11 cellular contexts compared by ENCODE assay signal in the genomic region with DNA sequence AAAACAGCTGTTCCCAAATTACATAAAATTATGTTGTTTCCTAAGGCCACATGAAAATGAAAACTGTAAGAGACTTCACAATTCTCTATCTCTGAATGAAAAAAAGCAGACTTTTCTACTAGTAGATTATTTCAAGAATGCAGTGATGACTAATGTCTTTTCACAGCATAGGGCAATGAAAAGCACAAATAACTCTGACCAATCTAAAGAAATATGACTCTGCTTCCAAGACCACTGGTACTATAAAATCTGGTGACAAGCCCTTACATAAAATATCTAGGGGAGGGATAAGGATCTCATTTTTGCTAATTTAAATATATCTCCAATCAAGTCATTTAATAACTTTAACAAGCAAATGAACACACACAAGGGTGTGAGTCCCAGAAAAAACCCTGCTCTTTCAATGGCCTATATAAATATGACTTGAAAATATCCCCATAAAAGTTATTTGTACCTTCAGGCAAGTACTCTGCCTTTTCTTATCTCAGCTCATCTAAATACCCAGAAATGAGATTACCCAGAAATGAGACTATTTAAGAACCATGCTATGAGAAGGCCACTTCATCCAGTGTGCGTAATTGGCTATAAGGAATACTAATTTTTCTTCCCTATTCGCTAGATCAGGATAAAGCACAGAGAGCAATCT.
DNase-seq lines count a peak whose midpoint lies in the region; ATAC-seq and TF ChIP-seq lines count a peak whose summit lies in the region.
"Had no signal": no experiment of that assay in that cellular context is flagged by ENCODE, and none has a peak within 500 bp of the region (broad histone marks: within the 10 kb centered on the region; RNA-seq: fewer than 3 reads in every experiment).

No MANE protein-coding gene starts in this region.

- no peaks in the 10 kb centered on the region for H3F3A ChIP-seq in MM.1S (ENCODE audit: insufficient read depth, low read length)

- H3K27ac Mint-ChIP-seq in activated CD4-positive, alpha-beta T cell treated with anti-CD3 and anti-CD28 coated beads for 36 hours = no peak overlapping the region
- no peak overlapping the region for H3K27ac Mint-ChIP-seq in activated CD4-positive, alpha-beta T cell treated with anti-CD3 and anti-CD28 coated beads, Interleukin-2, amount 10 ng/mL, durations not matched to agents 24 days and 14 days
- H3K27ac Mint-ChIP-seq in T-helper 17 cell = peak overlapping the region; percentile 10

- no peak overlapping the region for H3K4me3 Mint-ChIP-seq in activated CD4-positive, alpha-beta T cell treated with anti-CD3 and anti-CD28 coated beads for 36 hours
- H3K4me3 Mint-ChIP-seq in activated CD4-positive, alpha-beta T cell treated with anti-CD3 and anti-CD28 coated beads, Interleukin-2, amount 10 ng/mL, durations not matched to agents 24 days and 14 days = no peak overlapping the region
- H3K4me3 Mint-ChIP-seq in T-helper 17 cell = no peak overlapping the region
- H3K4me3 Mint-ChIP-seq: neural crest cell had no signal

- peaks cover 21% of the 10 kb centered on the region for H3K4me1 Mint-ChIP-seq in activated CD4-positive, alpha-beta T cell treated with anti-CD3 and anti-CD28 coated beads for 36 hours
- H3K4me1 Mint-ChIP-seq in activated CD4-positive, alpha-beta T cell treated with anti-CD3 and anti-CD28 coated beads, Interleukin-2, amount 10 ng/mL, durations not matched to agents 24 days and 14 days = peaks cover 13% of the 10 kb centered on the region
- peaks cover 24% of the 10 kb centered on the region for H3K4me1 Mint-ChIP-seq in T-helper 17 cell

- H3K4me2 ChIP-seq in MM.1S (ENCODE audit: low read depth, low read length) = no peak overlapping the region

- POLR2A ChIA-PET in activated CD4-positive, alpha-beta T cell treated with anti-CD3 and anti-CD28 coated beads for 36 hours (lab: Charles Lee) = no interaction called here

- intact Hi-C loops in activated CD4-positive, alpha-beta T cell treated with anti-CD3 and anti-CD28 coated beads for 36 hours (cut with DNase I, micrococcal nuclease) = no loop called here
- intact Hi-C loops in activated CD4-positive, alpha-beta T cell treated with anti-CD3 and anti-CD28 coated beads, Interleukin-2, amount 10 ng/mL, durations not matched to agents 24 days and 14 days (cut with micrococcal nuclease) = no loop called here
- intact Hi-C loops in psoas muscle (cut with DNase I) = no loop called here

- no peaks in the 10 kb centered on the region for H3K27me3 ChIP-seq in psoas muscle (ENCODE audit: insufficient read depth in 3 of 3, low read length in 2 of 3)
- no peaks in the 10 kb centered on the region for H3K27me3 ChIP-seq in suprapubic skin
- no peaks in the 10 kb centered on the region for H3K27me3 ChIP-seq in MM.1S (replicated peaks; ENCODE audit: insufficient read depth, low read length)

- no peaks in the 10 kb centered on the region for H3K9me3 ChIP-seq in T-helper 17 cell (ENCODE audit: control insufficient read depth, low read length, poor library complexity, severe bottlenecking)
- H3K9me3 ChIP-seq in psoas muscle = no peaks in the 10 kb centered on the region
- H3K9me3 ChIP-seq in suprapubic skin = no peaks in the 10 kb centered on the region
- no peaks in the 10 kb centered on the region for H3K9me3 ChIP-seq in MM.1S (replicated peaks; ENCODE audit: insufficient read depth, low read length)

- WGBS in psoas muscle, 3 donors = 97 to 100% (median 98%) methylated on average over 2 of the region's 2 CpGs
- WGBS in suprapubic skin = 56% methylated on average over 2 of the region's 2 CpGs

- CTCF ChIA-PET in activated CD4-positive, alpha-beta T cell treated with anti-CD3 and anti-CD28 coated beads for 36 hours (lab: Charles Lee) = interaction anchor here (0.7 kb wide), 1 partner anchor 23 kb away, joined by 3 read pairs; no protein-coding TSS in a partner anchor

- DNase-seq in activated CD4-positive, alpha-beta T cell treated with anti-CD3 and anti-CD28 coated beads for 36 hours = no peak
- DNase-seq in activated CD4-positive, alpha-beta T cell treated with anti-CD3 and anti-CD28 coated beads, Interleukin-2, amount 10 ng/mL, durations not matched to agents 24 days and 14 days = no peak
- no peak for DNase-seq in T-helper 17 cell
- DNase-seq in fibroblast of pulmonary artery (ENCODE audit: low read depth) = peak; percentile 82
- peak; percentile 37 for DNase-seq in stromal cell of bone marrow (ENCODE audit: low read depth)
- DNase-seq in psoas muscle = no peak
- DNase-seq in suprapubic skin (ENCODE audit: low spot score in 2 of 2) = no peak
- DNase-seq in MM.1S = no peak
- DNase-seq: NCI-H2171 treated with DMSO at 0.1 percent for 48 hours, T-helper 9 cell had no signal

- no peaks in the 10 kb centered on the region for H3K79me2 ChIP-seq in MM.1S (ENCODE audit: low read length)

- no peak for TF ChIP-seq POLR2A in suprapubic skin (IDR thresholded peaks at IDR 0.05)

- H3K4me3 ChIP-seq in fibroblast of pulmonary artery (replicated peaks; ENCODE audit: low read depth, low read length) (no peak overlapping the region), psoas muscle (no peak overlapping the region), suprapubic skin (no peak overlapping the region), MM.1S (ENCODE audit: low read length) (no peak overlapping the region)

- H3K36me3 ChIP-seq in psoas muscle (ENCODE audit: insufficient read depth in 1 of 2, low read depth in 1 of 2) = peaks cover 0 to 6% of the 10 kb centered on the region in 2 donors
- no peaks in the 10 kb centered on the region for H3K36me3 ChIP-seq in suprapubic skin
- no peaks in the 10 kb centered on the region for H3K36me3 ChIP-seq in MM.1S (replicated peaks; ENCODE audit: insufficient read depth, low read length)

- H3K9ac ChIP-seq in MM.1S (ENCODE audit: low read length) = no peak overlapping the region

- TF ChIP-seq EP300 in suprapubic skin (IDR thresholded peaks at IDR 0.05) = no peak

- H3K27ac ChIP-seq in psoas muscle (no peak overlapping the region), suprapubic skin (no peak overlapping the region), MM.1S (ENCODE audit: low read length) (no peak overlapping the region)

- H3K4me1 ChIP-seq in psoas muscle (peaks cover 22% of the 10 kb centered on the region), suprapubic skin (peaks cover 17% of the 10 kb centered on the region), MM.1S (ENCODE audit: low read length) (no peaks in the 10 kb centered on the region)

- no peaks in the 10 kb centered on the region for H3K9me3 Mint-ChIP-seq in activated CD4-positive, alpha-beta T cell treated with anti-CD3 and anti-CD28 coated beads for 36 hours (ENCODE audit: low read depth)
- H3K9me3 Mint-ChIP-seq in activated CD4-positive, alpha-beta T cell treated with anti-CD3 and anti-CD28 coated beads, Interleukin-2, amount 10 ng/mL, durations not matched to agents 24 days and 14 days = no peaks in the 10 kb centered on the region
- H3K9me3 Mint-ChIP-seq: neural crest cell had no signal

- H4K20me1 ChIP-seq in MM.1S (ENCODE audit: insufficient read depth, low read length) = no peaks in the 10 kb centered on the region

- TF ChIP-seq CTCF in fibroblast of pulmonary artery (IDR thresholded peaks at IDR 0.05; ENCODE audit: low read length, missing control alignments) = no peak
- TF ChIP-seq CTCF in psoas muscle (IDR thresholded peaks at IDR 0.05) = no peak
- no peak for TF ChIP-seq CTCF in suprapubic skin (IDR thresholded peaks at IDR 0.05)
- TF ChIP-seq CTCF in MM.1S (IDR thresholded peaks at IDR 0.05; ENCODE audit: low read length) = no peak

- no peaks in the 10 kb centered on the region for H3K9me2 ChIP-seq in MM.1S (replicated peaks; ENCODE audit: insufficient read depth, low read length)

- ATAC-seq in activated CD4-positive, alpha-beta T cell treated with anti-CD3 and anti-CD28 coated beads for 36 hours = peak; percentile 57
- ATAC-seq in T-helper 17 cell = no peak
- no peak for ATAC-seq in psoas muscle

- no peaks in the 10 kb centered on the region for H3K27me3 Mint-ChIP-seq in activated CD4-positive, alpha-beta T cell treated with anti-CD3 and anti-CD28 coated beads for 36 hours
- H3K27me3 Mint-ChIP-seq in activated CD4-positive, alpha-beta T cell treated with anti-CD3 and anti-CD28 coated beads, Interleukin-2, amount 10 ng/mL, durations not matched to agents 24 days and 14 days = no peaks in the 10 kb centered on the region
- H3K27me3 Mint-ChIP-seq in T-helper 17 cell = no peaks in the 10 kb centered on the region

- H2AFZ ChIP-seq in MM.1S (ENCODE audit: low read length) = no peak overlapping the region

- peaks cover 6% of the 10 kb centered on the region for H3K36me3 Mint-ChIP-seq in activated CD4-positive, alpha-beta T cell treated with anti-CD3 and anti-CD28 coated beads for 36 hours (ENCODE audit: low read depth)
- peaks cover 16% of the 10 kb centered on the region for H3K36me3 Mint-ChIP-seq in activated CD4-positive, alpha-beta T cell treated with anti-CD3 and anti-CD28 coated beads, Interleukin-2, amount 10 ng/mL, durations not matched to agents 24 days and 14 days (ENCODE audit: low read depth)
- H3K36me3 Mint-ChIP-seq in T-helper 17 cell (ENCODE audit: low read depth) = no peaks in the 10 kb centered on the region

Comparison
In these comparisons a context has a peak if more than half of its experiments do, and no peak if none do; other contexts are left out.
1. DNase-seq: peak in fibroblast of pulmonary artery (single experiment) and stromal cell of bone marrow (single experiment); none in activated CD4-positive, alpha-beta T cell treated with anti-CD3 and anti-CD28 coated beads for 36 hours (single experiment), activated CD4-positive, alpha-beta T cell treated with anti-CD3 and anti-CD28 coated beads, Interleukin-2, amount 10 ng/mL, durations not matched to agents 24 days and 14 days (single experiment), T-helper 17 cell (0 of 3), psoas muscle (0 of 2), suprapubic skin (0 of 2) and MM.1S (single experiment).